ENCODE assay signal across 10 cellular contexts in genomic region chr22:20964090-20964798, GRCh38. TPM values are rescaled to one million over a fixed set of nuclear protein-coding genes. Genes with fewer than 3 reads are reported as not detected.
A peak's percentile ranks its signal among the peaks of the same experiment; 100 is the strongest.
DNase-seq lines count a peak whose midpoint lies in the region; ATAC-seq, FAIRE-seq and TF ChIP-seq lines count a peak whose summit lies in the region.
"Had no signal": no experiment of that assay in that cellular context is flagged by ENCODE, and none has a peak within 500 bp of the region (broad histone marks: within the 10 kb centered on the region; RNA-seq: fewer than 3 reads in every experiment).

No MANE protein-coding gene starts in this region.

- H3K27ac Mint-ChIP-seq in activated B cell treated with CpG ODN at 0.5 μM for 24 hours, result no peak overlapping the region

- H3K4me3 ChIP-seq in GM23248 (peak overlapping the region; percentile 60), foreskin fibroblast (ENCODE audit: low read depth in 1 of 2, low read length in 2 of 2) (peak overlapping the region; percentile 26), retinal pigment epithelial cell (ENCODE audit: low read length) (peak overlapping the region; percentile 15)

- H4K20me1 ChIP-seq in GM23248 (ENCODE audit: insufficient read depth), result no peaks in the 10 kb centered on the region

- no peak overlapping the region for H3K27ac ChIP-seq in GM23248

- no peak for ATAC-seq in activated B cell treated with CpG ODN at 0.5 μM for 24 hours (ENCODE audit: low read depth)
- ATAC-seq in GM21515 (IDR thresholded peaks at IDR 0.05; ENCODE audit: unreplicated experiment), result no peak
- ATAC-seq in HG02588 (IDR thresholded peaks at IDR 0.05; ENCODE audit: unreplicated experiment), result no peak

- peak overlapping the region; percentile 65 for H3K4me2 ChIP-seq in GM23248 (ENCODE audit: unreplicated experiment)

- no peaks in the 10 kb centered on the region for H3K36me3 ChIP-seq in GM23248 (ENCODE audit: low read depth)

- no peaks in the 10 kb centered on the region for H3F3A ChIP-seq in GM23248 (ENCODE audit: insufficient read depth)

- H3K9me3 Mint-ChIP-seq in activated B cell treated with CpG ODN at 0.5 μM for 24 hours, result no peaks in the 10 kb centered on the region

- peak overlapping the region; percentile 77 for H3K4me3 Mint-ChIP-seq in activated B cell treated with CpG ODN at 0.5 μM for 24 hours

- no peak for TF ChIP-seq CTCF in activated B cell treated with CpG ODN at 0.5 μM for 24 hours (IDR thresholded peaks at IDR 0.05)
- TF ChIP-seq CTCF in foreskin fibroblast (IDR thresholded peaks at IDR 0.05; ENCODE audit: low read depth, low read length), result no peak
- no peak for TF ChIP-seq CTCF in retinal pigment epithelial cell (conservative IDR thresholded peaks at IDR 0.05; ENCODE audit: low read depth, low read length)

- H3K9me3 ChIP-seq in GM23248 (ENCODE audit: low read depth), result no peaks in the 10 kb centered on the region

- no peak overlapping the region for H3K9ac ChIP-seq in GM23248

- H3K36me3 Mint-ChIP-seq in activated B cell treated with CpG ODN at 0.5 μM for 24 hours (ENCODE audit: low read depth), result no peaks in the 10 kb centered on the region

- H3K4me1 ChIP-seq in GM23248 (ENCODE audit: insufficient read depth), result no peaks in the 10 kb centered on the region

- DNase-seq in GM23248 (no peak), activated B cell treated with CpG ODN at 0.5 μM for 24 hours (no peak), foreskin fibroblast (no peak), retinal pigment epithelial cell (ENCODE audit: low read depth) (no peak), H54 (ENCODE audit: insufficient read length, low spot score) (no peak)
- no peak for DNase-seq in activated CD8-positive, alpha-beta memory T cell treated with anti-CD3 and anti-CD28 coated beads, Interleukin-2, amount 50 U/mL, for 48 hours
- DNase-seq: dermis blood vessel endothelial cell, NCI-H774 had no signal

- no peaks in the 10 kb centered on the region for H3K9me2 ChIP-seq in GM23248 (ENCODE audit: insufficient read depth)

- peaks cover 49% of the 10 kb centered on the region for H3K4me1 Mint-ChIP-seq in activated B cell treated with CpG ODN at 0.5 μM for 24 hours

- POLR2A ChIA-PET in activated B cell treated with CpG ODN at 0.5 μM for 24 hours (lab: Charles Lee), result no interaction called here

- CTCF ChIA-PET in activated B cell treated with CpG ODN at 0.5 μM for 24 hours (lab: Charles Lee), result no interaction called here

- no peaks in the 10 kb centered on the region for H3K79me2 ChIP-seq in GM23248 (ENCODE audit: insufficient read depth)

- 55 to 56% methylated on average over 6 of the region's 6 CpGs for WGBS in GM23248 (ENCODE audit: low coverage in 1 of 2, low lambda C conversion rate in 2 of 2, missing lambda C conversion rate in 2 of 2), 2 experiments

- in situ Hi-C loops in GM23248 (cut with MboI), result no loop called here

- H3K27me3 ChIP-seq in GM23248 (replicated peaks; ENCODE audit: insufficient read depth), result peaks cover 7% of the 10 kb centered on the region; the same call in 1 of the 2 replicates

- TF ChIP-seq POLR2A in H54 (IDR thresholded peaks at IDR 0.05; ENCODE audit: low read depth, low read length), result no peak

- intact Hi-C loops in activated B cell treated with CpG ODN at 0.5 μM for 24 hours (cut with micrococcal nuclease), result no loop called here

- FAIRE-seq in H54 (lab: Jason Lieb, UNC), result no peak

- peaks cover 6% of the 10 kb centered on the region for H3K27me3 Mint-ChIP-seq in activated B cell treated with CpG ODN at 0.5 μM for 24 hours

- no peak overlapping the region for H2AFZ ChIP-seq in GM23248

RNA-seq across cellular contexts. Expression of gene AIFM3, which starts 2.8 kb away (rescaled TPM):
- 0.65 TPM in 1 of 2 replicates, not detected in the other for total RNA-seq in GM23248 (2014; rRNA removed; shearing (Covaris generic))
- 0.16 TPM in 1 of 2 replicates, not detected in the other for polyA plus RNA-seq in GM23248 (2016; fragmentation: Nextera tagmentation; extraction: Ambion mirVana)
- 0.86 and 1.3 TPM in 2 replicates for total RNA-seq in activated B cell treated with CpG ODN at 0.5 μM for 24 hours

RNA-seq across cellular contexts. Expression of gene LZTR1, which starts 17.9 kb away (rescaled TPM):
- 71.5 and 80.1 TPM in 2 replicates for total RNA-seq in GM23248 (2014; rRNA removed; shearing (Covaris generic))
- 26.8 and 29.7 TPM in 2 replicates for polyA plus RNA-seq in GM23248 (2016; fragmentation: Nextera tagmentation; extraction: Ambion mirVana)
- total RNA-seq in activated B cell treated with CpG ODN at 0.5 μM for 24 hours, result 79.2 and 89.3 TPM in 2 replicates

RNA-seq across cellular contexts. Expression of gene THAP7, which starts 37.7 kb away (rescaled TPM):
- 19.5 and 27.5 TPM in 2 replicates for total RNA-seq in GM23248 (2014; rRNA removed; shearing (Covaris generic))
- 32.5 and 34.0 TPM in 2 replicates for polyA plus RNA-seq in GM23248 (2016; fragmentation: Nextera tagmentation; extraction: Ambion mirVana)
- total RNA-seq in activated B cell treated with CpG ODN at 0.5 μM for 24 hours, result 27.1 and 32.3 TPM in 2 replicates

RNA-seq across cellular contexts. Expression of gene CRKL, which starts 47.0 kb away (rescaled TPM):
- 39.8 and 42.5 TPM in 2 replicates for total RNA-seq in GM23248 (2014; rRNA removed; shearing (Covaris generic))
- 26.7 and 27.1 TPM in 2 replicates for polyA plus RNA-seq in GM23248 (2016; fragmentation: Nextera tagmentation; extraction: Ambion mirVana)
- 51.1 and 55.7 TPM in 2 replicates for total RNA-seq in activated B cell treated with CpG ODN at 0.5 μM for 24 hours

RNA-seq across cellular contexts. Expression of gene P2RX6, which starts 50.7 kb away (rescaled TPM):
- total RNA-seq in GM23248 (2014; rRNA removed; shearing (Covaris generic)), result 1.6 TPM in 2 replicates
- polyA plus RNA-seq in GM23248 (2016; fragmentation: Nextera tagmentation; extraction: Ambion mirVana), result 2.2 and 2.4 TPM in 2 replicates
- 0.12 and 0.67 TPM in 2 replicates for total RNA-seq in activated B cell treated with CpG ODN at 0.5 μM for 24 hours
